8 cellular contexts compared by ENCODE assay signal in genomic region chr1:161117681-161118581, GRCh38. TPM values are rescaled to one million over a fixed set of nuclear protein-coding genes. Genes with fewer than 3 reads are reported as not detected.
A peak's percentile ranks its signal among the peaks of the same experiment; 100 is the strongest.
DNase-seq lines count a peak whose midpoint lies in the region; ATAC-seq and TF ChIP-seq lines count a peak whose summit lies in the region.

TSS of gene NIT1 (plus strand) at chr1:161118105. CDS start at chr1:161118177, 72 bp downstream.
TSS of gene PFDN2 (minus strand) at chr1:161118037. CDS start at chr1:161118026, 11 bp downstream.

- H3K9me3 Mint-ChIP-seq in activated CD8-positive, alpha-beta T cell treated with anti-CD3 and anti-CD28 coated beads for 36 hours, result no peaks in the 10 kb centered on the region

- TF ChIP-seq CTCF in activated CD8-positive, alpha-beta T cell treated with anti-CD3 and anti-CD28 coated beads for 36 hours (IDR thresholded peaks at IDR 0.05), result no peak
- no peak for TF ChIP-seq CTCF in lower leg skin (IDR thresholded peaks at IDR 0.05)

- ATAC-seq in GM19372 (IDR thresholded peaks at IDR 0.05; ENCODE audit: low read depth, unreplicated experiment) (peak; percentile 76), HG03521 (IDR thresholded peaks at IDR 0.05; ENCODE audit: unreplicated experiment) (peak; percentile 73)
- ATAC-seq in activated CD8-positive, alpha-beta T cell treated with anti-CD3 and anti-CD28 coated beads for 36 hours, result peak; percentile 62

- DNase-seq in CD1c-positive myeloid dendritic cell (ENCODE audit: extremely low spot score), result peak; percentile 93
- DNase-seq in NCI-H774 (lab: John Stamatoyannopoulos, UW), result peak; percentile 78
- peak; percentile 92 for DNase-seq in activated CD8-positive, alpha-beta T cell treated with anti-CD3 and anti-CD28 coated beads for 36 hours
- DNase-seq in ecto neural progenitor cell (ENCODE audit: low spot score), result peak; percentile 92
- peak; percentile 77 to 96 for DNase-seq in lower leg skin (ENCODE audit: low spot score in 2 of 2)
- DNase-seq in stimulated activated CD4-positive, alpha-beta T cell treated with anti-CD3 and anti-CD28 coated beads, Interleukin-4, amount 100 ng/mL, for 4 hours, result peak; percentile 84 to 85

- no peaks in the 10 kb centered on the region for H3K27me3 Mint-ChIP-seq in activated CD8-positive, alpha-beta T cell treated with anti-CD3 and anti-CD28 coated beads for 36 hours

- peak within 1 kb of the TSS; percentile 92 for H3K27ac Mint-ChIP-seq in activated CD8-positive, alpha-beta T cell treated with anti-CD3 and anti-CD28 coated beads for 36 hours

- CTCF ChIA-PET in activated CD8-positive, alpha-beta T cell treated with anti-CD3 and anti-CD28 coated beads for 36 hours (lab: Charles Lee), result interaction anchor here (0.9 to 4.5 kb wide), 13 partner anchors 10 to 74 kb away, joined by 3 to 30 read pairs (median 5); partner anchors contain the start of genes KLHDC9 and PPOX

- intact Hi-C loops in activated CD8-positive, alpha-beta T cell treated with anti-CD3 and anti-CD28 coated beads for 36 hours (cut with micrococcal nuclease), result no loop called here
- intact Hi-C loops in lower leg skin (cut with DNase I; ENCODE audit: low total_unique reads), result no loop called here

- 1% methylated on average over 39 to 55 of the region's 59 CpGs for WGBS in lower leg skin, 2 donors

- peaks cover 70% of the 10 kb centered on the region for H3K4me1 Mint-ChIP-seq in activated CD8-positive, alpha-beta T cell treated with anti-CD3 and anti-CD28 coated beads for 36 hours (ENCODE audit: low read depth)

- peak in 1 of 2 donors; percentile 67 for TF ChIP-seq POLR2A in lower leg skin (IDR thresholded peaks at IDR 0.05)

- POLR2A ChIA-PET in activated CD8-positive, alpha-beta T cell treated with anti-CD3 and anti-CD28 coated beads for 36 hours (lab: Charles Lee), result interaction anchor here (0.8 to 4.1 kb wide), 17 partner anchors 9 to 85 kb away, joined by 3 to 26 read pairs (median 4); partner anchors contain the start of genes KLHDC9, PPOX, UFC1 and USF1

- peak within 1 kb of the TSS; percentile 98 for H3K4me3 ChIP-seq in lower leg skin (ENCODE audit: low read depth, poor library complexity, severe bottlenecking)

- H3K36me3 Mint-ChIP-seq in activated CD8-positive, alpha-beta T cell treated with anti-CD3 and anti-CD28 coated beads for 36 hours (ENCODE audit: low read depth), result peaks cover 69% of the 10 kb centered on the region

- peak within 1 kb of the TSS; percentile 94 for H3K4me3 Mint-ChIP-seq in activated CD8-positive, alpha-beta T cell treated with anti-CD3 and anti-CD28 coated beads for 36 hours

RNA-seq across cellular contexts. Expression of gene NIT1, which starts in this region (rescaled TPM):
- total RNA-seq in activated CD8-positive, alpha-beta T cell treated with anti-CD3 and anti-CD28 coated beads for 36 hours, result 10 to 100 TPM; 38.5 to 40.0 TPM
- 10 to 100 TPM; 26.6 to 35.8 (median 30.2) TPM for total RNA-seq in lower leg skin

RNA-seq across cellular contexts. Expression of gene PFDN2, which starts in this region (rescaled TPM):
- 100 to 1,000 TPM; 137 to 144 TPM for total RNA-seq in activated CD8-positive, alpha-beta T cell treated with anti-CD3 and anti-CD28 coated beads for 36 hours
- 10 to 100 TPM; 19.3 to 24.7 (median 22.4) TPM for total RNA-seq in lower leg skin

Comparison
In these comparisons a context has a peak if more than half of its experiments do, and no peak if none do; other contexts are left out.
1. Peak in every context shown above with its lines: DNase-seq, ATAC-seq and H3K4me3 ChIP-seq.
2. RNA of gene PFDN2 (total RNA-seq): 137 to 144 TPM in activated CD8-positive, alpha-beta T cell treated with anti-CD3 and anti-CD28 coated beads for 36 hours; 19.3 to 24.7 TPM in lower leg skin; every median in the first group is over 4 times any median in the second.